ENCODE assay signal across 1 cellular context in the genomic region with DNA sequence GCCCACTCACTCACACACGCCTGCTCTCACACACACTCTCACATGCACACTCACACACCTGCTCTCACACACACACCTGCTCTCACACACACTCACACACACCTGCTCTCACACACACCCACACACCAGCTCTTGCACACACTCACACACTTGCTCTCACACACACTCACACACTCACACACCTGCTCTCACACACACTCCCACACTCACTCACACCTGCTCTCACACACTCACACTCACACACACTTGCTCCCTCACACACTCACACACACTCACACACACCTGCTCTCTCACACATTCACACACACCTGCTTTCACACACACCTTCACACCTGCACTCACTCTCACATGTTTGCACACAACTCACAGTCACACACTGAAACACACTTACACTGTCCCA.
TF ChIP-seq lines count a peak whose summit lies in the region.

No MANE protein-coding gene starts in this region.

TF ChIP-seq in GM12878, 131 proteins besides CTCF, POLR2A, EP300 and RAD21:
- TF ChIP-seq, protein P1, sequence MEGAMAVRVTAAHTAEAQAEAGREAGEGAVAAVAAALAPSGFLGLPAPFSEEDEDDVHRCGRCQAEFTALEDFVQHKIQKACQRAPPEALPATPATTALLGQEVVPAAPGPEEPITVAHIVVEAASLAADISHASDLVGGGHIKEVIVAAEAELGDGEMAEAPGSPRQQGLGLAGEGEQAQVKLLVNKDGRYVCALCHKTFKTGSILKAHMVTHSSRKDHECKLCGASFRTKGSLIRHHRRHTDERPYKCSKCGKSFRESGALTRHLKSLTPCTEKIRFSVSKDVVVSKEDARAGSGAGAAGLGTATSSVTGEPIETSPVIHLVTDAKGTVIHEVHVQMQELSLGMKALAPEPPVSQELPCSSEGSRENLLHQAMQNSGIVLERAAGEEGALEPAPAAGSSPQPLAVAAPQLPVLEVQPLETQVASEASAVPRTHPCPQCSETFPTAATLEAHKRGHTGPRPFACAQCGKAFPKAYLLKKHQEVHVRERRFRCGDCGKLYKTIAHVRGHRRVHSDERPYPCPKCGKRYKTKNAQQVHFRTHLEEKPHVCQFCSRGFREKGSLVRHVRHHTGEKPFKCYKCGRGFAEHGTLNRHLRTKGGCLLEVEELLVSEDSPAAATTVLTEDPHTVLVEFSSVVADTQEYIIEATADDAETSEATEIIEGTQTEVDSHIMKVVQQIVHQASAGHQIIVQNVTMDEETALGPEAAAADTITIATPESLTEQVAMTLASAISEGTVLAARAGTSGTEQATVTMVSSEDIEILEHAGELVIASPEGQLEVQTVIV (IDR thresholded peaks at IDR 0.05; ENCODE audit: borderline replicate concordance, partially characterized antibody) = no peak
- TF ChIP-seq BMI1 (IDR thresholded peaks at IDR 0.05; ENCODE audit: borderline replicate concordance) (no peak), IKZF2 (IDR thresholded peaks at IDR 0.05) (no peak), USF2 (IDR thresholded peaks at IDR 0.05; ENCODE audit: borderline replicate concordance, low read depth, low read length) (no peak), IRF5 (IDR thresholded peaks at IDR 0.05; ENCODE audit: borderline replicate concordance) (no peak)
- TF ChIP-seq, protein P2, sequence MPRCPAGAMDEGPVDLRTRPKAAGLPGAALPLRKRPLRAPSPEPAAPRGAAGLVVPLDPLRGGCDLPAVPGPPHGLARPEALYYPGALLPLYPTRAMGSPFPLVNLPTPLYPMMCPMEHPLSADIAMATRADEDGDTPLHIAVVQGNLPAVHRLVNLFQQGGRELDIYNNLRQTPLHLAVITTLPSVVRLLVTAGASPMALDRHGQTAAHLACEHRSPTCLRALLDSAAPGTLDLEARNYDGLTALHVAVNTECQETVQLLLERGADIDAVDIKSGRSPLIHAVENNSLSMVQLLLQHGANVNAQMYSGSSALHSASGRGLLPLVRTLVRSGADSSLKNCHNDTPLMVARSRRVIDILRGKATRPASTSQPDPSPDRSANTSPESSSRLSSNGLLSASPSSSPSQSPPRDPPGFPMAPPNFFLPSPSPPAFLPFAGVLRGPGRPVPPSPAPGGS (IDR thresholded peaks at IDR 0.05; ENCODE audit: borderline replicate concordance, insufficient read depth, low read depth, low read length, poor library complexity, severe bottlenecking) = peak; percentile 86
